Comparison of ENCODE assay signal across 8 cellular contexts in the genomic region with DNA sequence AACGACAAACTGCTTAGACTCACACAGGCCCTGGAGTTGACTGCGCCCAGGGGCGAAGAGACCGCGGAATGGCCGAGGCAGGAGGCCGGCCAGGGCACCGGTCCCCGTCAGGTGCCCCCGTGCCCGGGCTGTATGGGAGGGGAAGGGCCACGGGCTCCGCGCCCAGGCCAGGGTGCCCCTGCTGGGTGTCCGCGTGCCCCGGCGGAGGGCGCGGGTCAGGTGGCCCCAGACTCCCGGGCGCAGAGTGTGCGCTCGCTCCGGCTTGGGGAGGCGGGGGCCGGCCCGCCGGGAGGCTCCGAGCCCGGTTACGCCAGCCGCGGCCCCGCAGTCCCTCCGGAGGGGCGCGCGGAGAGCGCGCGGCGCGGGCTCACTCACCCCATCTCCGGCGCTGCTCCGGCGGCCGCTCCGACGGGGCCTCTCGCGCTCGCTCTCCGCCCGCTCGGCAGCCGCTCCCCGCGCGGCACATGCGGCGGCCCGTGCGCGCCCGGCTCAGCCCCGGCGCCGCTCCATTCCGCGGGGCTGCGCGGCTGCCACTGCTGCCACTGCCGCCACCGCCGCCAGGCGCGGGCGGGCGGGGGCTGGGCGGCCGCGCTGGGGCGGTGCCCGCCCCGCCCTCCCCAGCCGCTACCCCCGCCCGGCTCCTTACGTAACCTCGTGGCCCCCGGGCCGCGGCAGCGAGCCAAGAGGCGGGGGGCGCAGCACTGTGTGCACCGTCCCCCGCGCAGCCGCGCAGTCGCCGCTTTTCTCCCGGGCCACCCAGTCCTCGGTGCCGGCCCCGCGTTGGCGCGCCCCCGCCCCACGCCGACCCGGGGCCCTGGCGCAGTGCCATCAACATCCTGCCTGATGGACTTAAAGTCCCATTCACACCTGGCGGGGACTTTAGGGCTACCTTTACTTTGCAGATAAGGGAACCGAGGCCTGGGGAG. TPM values are rescaled to one million over a fixed set of nuclear protein-coding genes. Genes with fewer than 3 reads are reported as not detected.
DNase-seq lines count a peak whose midpoint lies in the region; ATAC-seq, FAIRE-seq and TF ChIP-seq lines count a peak whose summit lies in the region.

A gene (minus strand): TSS at position 565 of the 926 bp plus-strand sequence. CDS start 185 bp downstream, at position 380.

- peak within 1 kb of the TSS; percentile 67 for H3K4me3 Mint-ChIP-seq in chondrocyte (ENCODE audit: unreplicated experiment)
- peak within 1 kb of the TSS; percentile 54 to 70 for H3K4me3 Mint-ChIP-seq in stimulated activated naive CD8-positive, alpha-beta T cell treated with anti-CD3 and anti-CD28 coated beads, Interleukin-15, amount 100 ng/mL, for 72 hours

- peak; percentile 74 for ATAC-seq in left lung
- ATAC-seq in stimulated activated naive CD8-positive, alpha-beta T cell treated with anti-CD3 and anti-CD28 coated beads, Interleukin-15, amount 100 ng/mL, for 72 hours: peak; percentile 78
- no peak for ATAC-seq in GM19328 (IDR thresholded peaks at IDR 0.05; ENCODE audit: unreplicated experiment)
- ATAC-seq in HG02610 (IDR thresholded peaks at IDR 0.05; ENCODE audit: unreplicated experiment): no peak

- DNase-seq in AG04450 (ENCODE audit: low read depth, low spot score) (no peak), GM19239 (ENCODE audit: insufficient read length, low spot score) (peak; percentile 28), Peyer's patch (no peak), chondrocyte (ENCODE audit: low spot score) (no peak), left lung (peak in 1 of 2 donors; percentile 79)
- DNase-seq in stimulated activated naive CD8-positive, alpha-beta T cell treated with anti-CD3 and anti-CD28 coated beads, Interleukin-15, amount 100 ng/mL, for 72 hours: peak; percentile 13 to 21

- H3K9me3 ChIP-seq in AG04450 (ENCODE audit: control insufficient read depth, insufficient read depth, low read length): no peaks in the 10 kb centered on the region
- H3K9me3 ChIP-seq in Peyer's patch: no peaks in the 10 kb centered on the region
- H3K9me3 ChIP-seq in left lung: no peaks in the 10 kb centered on the region

- H3K27ac ChIP-seq in AG04450 (ENCODE audit: low read depth, low read length): no peak within 1 kb of the TSS
- H3K27ac ChIP-seq in Peyer's patch: no peak within 1 kb of the TSS
- no peak within 1 kb of the TSS for H3K27ac ChIP-seq in left lung

- TF ChIP-seq POLR2A in Peyer's patch (IDR thresholded peaks at IDR 0.05): no peak

- no peak for FAIRE-seq in GM19239 (lab: Jason Lieb, UNC)

- peak within 1 kb of the TSS; percentile 17; the same call in 1 of the 2 replicates for H3K4me3 ChIP-seq in AG04450 (ENCODE audit: low read depth, low read length)
- peak within 1 kb of the TSS; percentile 17 to 59 (median 48) for H3K4me3 ChIP-seq in Peyer's patch
- H3K4me3 ChIP-seq in left lung: peak within 1 kb of the TSS; percentile 34 to 50

- no peaks in the 10 kb centered on the region for H3K36me3 Mint-ChIP-seq in chondrocyte (ENCODE audit: low read depth)

- H3K27me3 Mint-ChIP-seq in chondrocyte (ENCODE audit: low read depth): no peaks in the 10 kb centered on the region
- peaks cover 8% of the 10 kb centered on the region for H3K27me3 Mint-ChIP-seq in stimulated activated naive CD8-positive, alpha-beta T cell treated with anti-CD3 and anti-CD28 coated beads, Interleukin-15, amount 100 ng/mL, for 72 hours

- TF ChIP-seq CTCF in AG04450 (IDR thresholded peaks at IDR 0.05; ENCODE audit: low read depth, low read length): no peak
- TF ChIP-seq CTCF in Peyer's patch (IDR thresholded peaks at IDR 0.05): no peak
- no peak for TF ChIP-seq CTCF in chondrocyte (IDR thresholded peaks at IDR 0.05)
- TF ChIP-seq CTCF in left lung (IDR thresholded peaks at IDR 0.05): no peak

- H3K9me3 Mint-ChIP-seq in chondrocyte (ENCODE audit: low read depth): no peaks in the 10 kb centered on the region
- no peaks in the 10 kb centered on the region for H3K9me3 Mint-ChIP-seq in stimulated activated naive CD8-positive, alpha-beta T cell treated with anti-CD3 and anti-CD28 coated beads, Interleukin-15, amount 100 ng/mL, for 72 hours

- no peak within 1 kb of the TSS for H3K27ac Mint-ChIP-seq in chondrocyte (ENCODE audit: unreplicated experiment)
- no peak within 1 kb of the TSS for H3K27ac Mint-ChIP-seq in stimulated activated naive CD8-positive, alpha-beta T cell treated with anti-CD3 and anti-CD28 coated beads, Interleukin-15, amount 100 ng/mL, for 72 hours

- POLR2A ChIA-PET in AG04450 (lab: Yijun Ruan, JAX): no interaction called here

- H3K27me3 ChIP-seq in AG04450 (ENCODE audit: control insufficient read depth, insufficient read depth, low read length) (peaks cover 18% of the 10 kb centered on the region), Peyer's patch (no peaks in the 10 kb centered on the region), left lung (peaks cover 0 to 42% of the 10 kb centered on the region in 2 donors)

- peaks cover 5% of the 10 kb centered on the region for H3K4me1 Mint-ChIP-seq in chondrocyte (ENCODE audit: low read depth)
- no peaks in the 10 kb centered on the region for H3K4me1 Mint-ChIP-seq in stimulated activated naive CD8-positive, alpha-beta T cell treated with anti-CD3 and anti-CD28 coated beads, Interleukin-15, amount 100 ng/mL, for 72 hours

- CTCF ChIA-PET in AG04450 (lab: Charles Lee): no interaction called here

- no peaks in the 10 kb centered on the region for H3K36me3 ChIP-seq in Peyer's patch
- no peaks in the 10 kb centered on the region for H3K36me3 ChIP-seq in left lung

- peaks cover 0 to 6% (median 2%) of the 10 kb centered on the region in 4 donors for H3K4me1 ChIP-seq in Peyer's patch
- peaks cover 0 to 11% of the 10 kb centered on the region in 2 donors for H3K4me1 ChIP-seq in left lung

- intact Hi-C loops in left lung (cut with DNase I): no loop called here

RNA-seq across cellular contexts. Expression of the gene that starts here (rescaled TPM):
- 0.61 and 1.1 TPM in 2 replicates for polyA plus RNA-seq in AG04450 (2011; rRNA removed)
- 3.2 and 3.6 TPM in 2 replicates for polyA minus RNA-seq in AG04450 (2011; rRNA and poly(A)+ RNA removed)
- total RNA-seq in Peyer's patch: 1 to 10 TPM; 2.2 to 4.3 (median 3.3) TPM
- total RNA-seq in chondrocyte: 5.9 to 6.9 TPM (median 6.1 TPM) in 3 replicates
- total RNA-seq in left lung: 10 to 100 TPM; 17.3 to 18.8 TPM

Comparison
In these comparisons a context has a peak if more than half of its experiments do, and no peak if none do; other contexts are left out.
1. DNase-seq: peak in GM19239 (single experiment) and stimulated activated naive CD8-positive, alpha-beta T cell treated with anti-CD3 and anti-CD28 coated beads, Interleukin-15, amount 100 ng/mL, for 72 hours (2 of 2); none in AG04450 (single experiment), Peyer's patch (0 of 3) and chondrocyte (single experiment).
2. ATAC-seq: peak in left lung (single experiment) and stimulated activated naive CD8-positive, alpha-beta T cell treated with anti-CD3 and anti-CD28 coated beads, Interleukin-15, amount 100 ng/mL, for 72 hours (single experiment); none in GM19328 (single experiment) and HG02610 (single experiment).
3. Peak in every context shown above with its lines, with median percentiles within 50 percentile points of each other: H3K4me3 ChIP-seq.